ENCODE assay signal across 1 cellular context in genomic region chr4:53362093-53362492, GRCh38.
TF ChIP-seq lines count a peak whose summit lies in the region.

No MANE protein-coding gene starts in this region.

TF ChIP-seq in K562, 482 proteins besides CTCF, POLR2A, EP300 and RAD21:
- TF ChIP-seq RBM25 (IDR thresholded peaks at IDR 0.05; ENCODE audit: low read depth, low read length, severe bottlenecking) (peak; percentile 83), SMARCA5 (IDR thresholded peaks at IDR 0.05) (peak; percentile 19; the same call in 1 of the 2 replicates), BCOR (IDR thresholded peaks at IDR 0.05) (0 out of 2 replicates have a peak, but pooled peaks have one; percentile 45), ATF2 (CRISPR knock-in tag; IDR thresholded peaks at IDR 0.05) (no peak)
